In genomic region chr19:18419195-18419698, GRCh38 we compare ENCODE assay signal across 8 cellular contexts. TPM values are rescaled to one million over a fixed set of nuclear protein-coding genes. Genes with fewer than 3 reads are reported as not detected.
DNase-seq lines count a peak whose midpoint lies in the region; ATAC-seq and TF ChIP-seq lines count a peak whose summit lies in the region.

Gene SSBP4, plus strand, starts transcription at chr19:18419398. Its CDS starts 251 bp downstream, at chr19:18419649.

- peak; percentile 16; the same call in 1 of the 3 replicates for TF ChIP-seq CTCF in GM12872 (IDR thresholded peaks at IDR 0.05; ENCODE audit: insufficient read depth, low read depth, low read length)

- DNase-seq in NCI-H345 treated with DMSO at 0.1 percent for 48 hours (lab: John Stamatoyannopoulos, UW; ENCODE audit: unreplicated experiment) = peak; percentile 15
- DNase-seq in activated CD4-positive, alpha-beta T cell treated with anti-CD3 and anti-CD28 coated beads for 48 hours = peak; percentile 72
- peak; percentile 89 for DNase-seq in dermis blood vessel endothelial cell
- peak; percentile 77 for DNase-seq in left lobe of liver (ENCODE audit: low spot score)
- peak; percentile 61 for DNase-seq in stimulated activated CD4-positive, alpha-beta T cell treated with anti-CD3 and anti-CD28 coated beads, Interleukin-4, amount 100 ng/mL, for 24 hours
- DNase-seq in NCI-H128 (lab: John Stamatoyannopoulos, UW; ENCODE audit: unreplicated experiment) = no peak

- ATAC-seq in HG02973 (IDR thresholded peaks at IDR 0.05; ENCODE audit: unreplicated experiment) (peak; percentile 32), left lobe of liver (peak; percentile 66)

RNA-seq across cellular contexts. Expression of gene SSBP4, which starts in this region (rescaled TPM):
- total RNA-seq in dermis blood vessel endothelial cell = 88.8 and 96.7 TPM in 2 replicates
- total RNA-seq in left lobe of liver = 18.4 TPM
